ENCODE assay signal across 7 cellular contexts in the genomic region with DNA sequence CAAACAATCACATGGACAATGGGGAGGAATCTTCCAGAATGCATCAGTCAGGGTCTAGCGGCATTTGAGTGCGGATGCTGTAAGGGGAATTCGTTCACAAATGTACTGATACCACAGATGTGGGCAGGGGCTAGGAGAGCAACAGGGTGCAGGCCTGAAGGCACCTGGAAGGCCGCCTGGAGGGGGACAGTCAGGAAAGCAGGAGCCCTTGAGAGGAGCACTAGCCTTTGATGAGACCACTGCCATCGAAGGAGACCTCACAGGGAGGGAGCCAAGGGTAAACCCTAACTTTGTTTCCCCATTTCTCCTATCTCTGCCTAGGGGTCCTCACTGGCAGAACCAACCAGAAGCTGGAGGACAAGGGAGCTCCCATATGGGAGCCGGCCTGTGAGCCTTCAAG. TPM values are rescaled to one million over a fixed set of nuclear protein-coding genes. Genes with fewer than 3 reads are reported as not detected.
"Had no signal": no experiment of that assay in that cellular context is flagged by ENCODE, and none has a peak within 500 bp of the region (broad histone marks: within the 10 kb centered on the region; RNA-seq: fewer than 3 reads in every experiment).

No MANE protein-coding gene starts in this region.

- H3K9me3 Mint-ChIP-seq: GM23338, H9, IgD-negative memory B cell had no signal

- FAIRE-seq: H54, HTR-8/SVneo had no signal

- H3K27ac Mint-ChIP-seq: GM23338, H9, IgD-negative memory B cell had no signal

- ATAC-seq: GM23338 had no signal

- H3K4me3 ChIP-seq: GM23338 had no signal

- H3K4me3 Mint-ChIP-seq: GM23338, H9, IgD-negative memory B cell had no signal

- DNase-seq: H9, HCEC 1CT, KG1 had no signal

RNA-seq across cellular contexts. Expression of a gene that starts 38.2 kb away (rescaled TPM):
- polyA plus RNA-seq: IgD-negative memory B cell had no signal
